Comparison of ENCODE assay signal across 1 cellular context in the genomic region with DNA sequence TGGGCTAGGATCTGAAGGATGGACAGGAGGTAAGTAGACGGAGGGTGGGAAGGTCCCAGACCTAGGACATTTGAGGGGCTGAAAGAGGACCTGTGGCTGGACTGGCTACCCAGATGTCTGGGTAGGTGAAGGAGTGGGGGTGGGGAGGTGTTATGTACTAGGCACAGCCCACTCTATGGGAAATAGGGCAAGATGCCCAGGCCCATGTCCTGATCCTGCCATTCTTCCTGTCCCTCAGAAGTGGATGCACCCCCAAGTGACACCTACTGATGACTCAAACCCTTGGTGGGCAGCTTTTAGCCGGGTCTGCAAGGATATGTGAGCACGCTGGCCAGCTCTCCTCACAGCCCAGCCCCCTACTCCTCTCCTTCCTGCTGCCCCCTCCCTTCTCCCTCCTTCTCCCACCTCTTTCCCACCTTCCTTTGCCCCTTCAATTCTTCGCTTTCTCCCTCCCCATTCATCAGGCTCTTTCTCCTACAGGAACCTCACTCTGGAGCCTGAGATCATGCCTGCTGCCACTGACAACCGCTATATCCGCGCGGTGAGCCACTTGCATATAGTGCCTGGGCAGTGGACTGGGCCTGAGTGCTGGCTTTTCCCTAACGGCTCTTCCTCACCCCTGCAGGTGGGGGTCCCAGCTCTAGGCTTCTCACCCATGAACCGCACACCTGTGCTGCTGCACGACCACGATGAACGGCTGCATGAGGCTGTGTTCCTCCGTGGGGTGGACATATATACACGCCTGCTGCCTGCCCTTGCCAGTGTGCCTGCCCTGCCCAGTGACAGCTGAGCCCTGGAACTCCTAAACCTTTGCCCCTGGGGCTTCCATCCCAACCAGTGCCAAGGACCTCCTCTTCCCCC.
A peak's percentile ranks its signal among the peaks of the same experiment; 100 is the strongest.
TF ChIP-seq lines count a peak whose summit lies in the region.

No MANE protein-coding gene starts in this region.

TF ChIP-seq in A549, 52 proteins besides CTCF, POLR2A, EP300 and RAD21:
- TF ChIP-seq POLR2AphosphoS2 (conservative IDR thresholded peaks at IDR 0.05; ENCODE audit: low read length) (0 out of 2 replicates have a peak, but pooled peaks have one; percentile 23), BHLHE40 (IDR thresholded peaks at IDR 0.05; ENCODE audit: low read depth, low read length) (no peak), HES2 (IDR thresholded peaks at IDR 0.05) (no peak), TFCP2L1 (CRISPR knock-in tag; IDR thresholded peaks at IDR 0.05) (no peak)
- TF ChIP-seq, protein P1, sequence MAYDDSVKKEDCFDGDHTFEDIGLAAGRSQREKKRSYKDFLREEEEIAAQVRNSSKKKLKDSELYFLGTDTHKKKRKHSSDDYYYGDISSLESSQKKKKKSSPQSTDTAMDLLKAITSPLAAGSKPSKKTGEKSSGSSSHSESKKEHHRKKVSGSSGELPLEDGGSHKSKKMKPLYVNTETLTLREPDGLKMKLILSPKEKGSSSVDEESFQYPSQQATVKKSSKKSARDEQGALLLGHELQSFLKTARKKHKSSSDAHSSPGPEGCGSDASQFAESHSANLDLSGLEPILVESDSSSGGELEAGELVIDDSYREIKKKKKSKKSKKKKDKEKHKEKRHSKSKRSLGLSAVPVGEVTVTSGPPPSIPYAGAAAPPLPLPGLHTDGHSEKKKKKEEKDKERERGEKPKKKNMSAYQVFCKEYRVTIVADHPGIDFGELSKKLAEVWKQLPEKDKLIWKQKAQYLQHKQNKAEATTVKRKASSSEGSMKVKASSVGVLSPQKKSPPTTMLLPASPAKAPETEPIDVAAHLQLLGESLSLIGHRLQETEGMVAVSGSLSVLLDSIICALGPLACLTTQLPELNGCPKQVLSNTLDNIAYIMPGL (CRISPR knock-in tag; IDR thresholded peaks at IDR 0.05; ENCODE audit: borderline replicate concordance) = no peak
TF ChIP-seq in A549: peak in this region for 1.
